ENCODE assay signal across 26 cellular contexts in the genomic region with DNA sequence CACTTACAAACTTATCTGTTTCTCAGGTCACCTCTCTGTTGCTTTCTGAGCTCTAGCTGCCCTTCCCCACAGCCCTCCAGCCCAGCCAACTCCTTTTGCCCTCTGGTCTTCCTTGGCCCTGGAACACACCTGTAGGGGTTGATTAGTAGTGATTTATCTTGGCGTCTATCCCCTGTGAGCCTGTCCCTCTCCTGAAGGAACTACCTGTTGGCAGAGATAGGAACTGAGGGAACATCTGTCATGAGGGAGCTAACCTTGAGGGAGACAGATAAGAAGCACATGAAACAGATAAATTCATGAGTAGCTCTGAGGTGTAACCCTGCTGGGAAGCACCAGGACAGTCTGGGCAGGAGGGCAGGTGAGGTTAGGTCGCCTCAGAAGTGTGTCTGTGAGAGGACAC. TPM values are rescaled to one million over a fixed set of nuclear protein-coding genes. Genes with fewer than 3 reads are reported as not detected.
"Had no signal": no experiment of that assay in that cellular context is flagged by ENCODE, and none has a peak within 500 bp of the region (broad histone marks: within the 10 kb centered on the region; RNA-seq: fewer than 3 reads in every experiment).

No MANE protein-coding gene starts in this region.

- H3K27ac Mint-ChIP-seq: immature natural killer cell, type B pancreatic cell had no signal

- H3K9me3 ChIP-seq: esophagus squamous epithelium, gastroesophageal sphincter, left lung, ovary, right atrium auricular region, suprapubic skin, thyroid gland, uterus had no signal

- FAIRE-seq: keratinocyte, small intestine had no signal

- H3K27me3 ChIP-seq: dorsolateral prefrontal cortex, esophagus squamous epithelium, gastroesophageal sphincter, left lung, ovary, right atrium auricular region, suprapubic skin, thyroid gland, uterus had no signal

- H3K27ac ChIP-seq: dorsolateral prefrontal cortex, esophagus squamous epithelium, gastroesophageal sphincter, left lung, ovary, right atrium auricular region, suprapubic skin, thyroid gland, uterus had no signal

- H3K27me3 Mint-ChIP-seq: naive thymus-derived CD4-positive, alpha-beta T cell; type B pancreatic cell had no signal

- H3K9me3 Mint-ChIP-seq: immature natural killer cell; naive thymus-derived CD4-positive, alpha-beta T cell; type B pancreatic cell had no signal

- H3K4me3 ChIP-seq: dorsolateral prefrontal cortex, esophagus squamous epithelium, gastroesophageal sphincter, left lung, lung, ovary, right atrium auricular region, suprapubic skin, thyroid gland, uterus had no signal

- ATAC-seq: gastroesophageal sphincter; left lung; naive thymus-derived CD4-positive, alpha-beta T cell had no signal

- H3K4me1 Mint-ChIP-seq: immature natural killer cell had no signal

- H3K36me3 ChIP-seq: ovary, uterus had no signal

- DNase-seq: cortex of kidney; dorsolateral prefrontal cortex; effector memory CD4-positive, alpha-beta T cell; esophagus squamous epithelium; foreskin fibroblast; glutamatergic neuron; immature natural killer cell; left lung; naive thymus-derived CD4-positive, alpha-beta T cell; ovary; small intestine; stimulated activated CD4-positive, alpha-beta T cell treated with anti-CD3 and anti-CD28 coated beads, Interleukin-12 subunit alpha, Interleukin-12 subunit beta, amount 100 ng/mL, for 4 hours; stimulated activated naive CD4-positive, alpha-beta T cell treated with Interleukin-2 at 50 U/mL for 16 hours; thyroid gland; uterus had no signal

- H3K4me1 ChIP-seq: left lung, suprapubic skin, uterus had no signal

- H3K4me3 Mint-ChIP-seq: immature natural killer cell; naive thymus-derived CD4-positive, alpha-beta T cell; type B pancreatic cell had no signal

RNA-seq across cellular contexts. Expression of gene GSTT4, which starts 44.7 kb away (rescaled TPM):
- total RNA-seq: epithelial cell of proximal tubule; esophagus squamous epithelium; left lung; lung; mesenteric fat pad; mononuclear cell; naive thymus-derived CD4-positive, alpha-beta T cell; ovary; posterior vena cava; right atrium auricular region; suprapubic skin; thyroid gland; uterus had no signal
- polyA plus RNA-seq: immature natural killer cell; keratinocyte; lung; naive thymus-derived CD4-positive, alpha-beta T cell; neural cell; ovary; small intestine had no signal
